In genomic region chr2:237968048-237968862, GRCh38 we compare ENCODE assay signal across 9 cellular contexts. TPM values are rescaled to one million over a fixed set of nuclear protein-coding genes. Genes with fewer than 3 reads are reported as not detected.
A peak's percentile ranks its signal among the peaks of the same experiment; 100 is the strongest.
DNase-seq lines count a peak whose midpoint lies in the region; ATAC-seq, FAIRE-seq and TF ChIP-seq lines count a peak whose summit lies in the region.
"Had no signal": no experiment of that assay in that cellular context is flagged by ENCODE, and none has a peak within 500 bp of the region (broad histone marks: within the 10 kb centered on the region; RNA-seq: fewer than 3 reads in every experiment).

No MANE protein-coding gene starts in this region.

- H3K9me2 ChIP-seq in Karpas-422 (replicated peaks; ENCODE audit: insufficient read depth, low read length), result no peaks in the 10 kb centered on the region

- H3K9ac ChIP-seq in Karpas-422 (ENCODE audit: low read length) (peak overlapping the region; percentile 83), endothelial cell of umbilical vein (replicated peaks; ENCODE audit: extremely low read depth, insufficient read depth, low read length) (no peak overlapping the region), stomach smooth muscle (ENCODE audit: low read length in 2 of 2) (peak overlapping the region; percentile 70 to 82)

- H3K36me3 ChIP-seq in Karpas-422 (ENCODE audit: insufficient read depth, low read length) (no peaks in the 10 kb centered on the region), endothelial cell of umbilical vein (ENCODE audit: control insufficient read depth in 2 of 2, extremely low read depth in 1 of 2, insufficient read depth in 2 of 2, low read length in 2 of 2) (no peaks in the 10 kb centered on the region), stomach smooth muscle (ENCODE audit: control insufficient read depth in 2 of 2, insufficient read depth in 2 of 2, low read length in 2 of 2) (peaks cover 0 to 3% of the 10 kb centered on the region in 2 donors)

- H3K9me3 ChIP-seq in Karpas-422 (ENCODE audit: low read length), result no peaks in the 10 kb centered on the region
- H3K9me3 ChIP-seq in endothelial cell of umbilical vein (replicated peaks; ENCODE audit: control insufficient read depth, insufficient read depth, low read length), result no peaks in the 10 kb centered on the region
- no peaks in the 10 kb centered on the region for H3K9me3 ChIP-seq in mononuclear cell (ENCODE audit: low read depth, low read length)
- H3K9me3 ChIP-seq in stomach smooth muscle (ENCODE audit: control insufficient read depth in 2 of 2, low read length in 2 of 2), result no peaks in the 10 kb centered on the region

- no peaks in the 10 kb centered on the region for H3K27me3 ChIP-seq in Karpas-422 (ENCODE audit: low read length)
- no peaks in the 10 kb centered on the region for H3K27me3 ChIP-seq in endothelial cell of umbilical vein (ENCODE audit: control insufficient read depth in 2 of 2, insufficient read depth in 2 of 2, low read length in 2 of 2)
- H3K27me3 ChIP-seq in mononuclear cell (ENCODE audit: insufficient read depth, low read length), result no peaks in the 10 kb centered on the region
- no peaks in the 10 kb centered on the region for H3K27me3 ChIP-seq in stomach smooth muscle (ENCODE audit: control insufficient read depth in 1 of 2, insufficient read depth in 2 of 2, low read length in 2 of 2)

- dilution Hi-C loops in endothelial cell of umbilical vein (cut with MboI; ENCODE audit: extremely low pct_ligation_motif_present, low sequenced_read_pairs), result no loop called here

- H3K79me2 ChIP-seq in Karpas-422 (ENCODE audit: low read length) (peaks cover 56% of the 10 kb centered on the region), endothelial cell of umbilical vein (ENCODE audit: control insufficient read depth, insufficient read depth, low read length) (peaks cover 46% of the 10 kb centered on the region)

- ATAC-seq in GM21423 (IDR thresholded peaks at IDR 0.05; ENCODE audit: unreplicated experiment), result peak; percentile 42

- peak; percentile 23 for DNase-seq in Caki2 (ENCODE audit: low read depth)
- DNase-seq in Karpas-422, result peak; percentile 84
- DNase-seq in activated CD4-positive, alpha-beta T cell treated with anti-CD3 and anti-CD28 coated beads, Interleukin-2, amount 50 U/mL, for 48 hours, result peak; percentile 41 to 55
- peak; percentile 17 for DNase-seq in endothelial cell of umbilical vein (ENCODE audit: low read depth, low spot score)
- DNase-seq in NK-92 (lab: John Stamatoyannopoulos, UW; ENCODE audit: unreplicated experiment), result no peak

- H3K4me1 ChIP-seq in Karpas-422 (ENCODE audit: low read length) (peaks cover 40% of the 10 kb centered on the region), endothelial cell of umbilical vein (ENCODE audit: control insufficient read depth, extremely low read depth, insufficient read depth, low read length) (peaks cover 10% of the 10 kb centered on the region), mononuclear cell (ENCODE audit: insufficient read depth, low read length) (peaks cover 57% of the 10 kb centered on the region), stomach smooth muscle (ENCODE audit: control insufficient read depth, insufficient read depth, low read length) (peaks cover 32% of the 10 kb centered on the region)

- H4K20me1 ChIP-seq in Karpas-422 (ENCODE audit: insufficient read depth, low read depth, low read length) (peaks cover 26% of the 10 kb centered on the region), endothelial cell of umbilical vein (replicated peaks; ENCODE audit: control insufficient read depth, extremely low read depth, insufficient read depth, low read length) (no peaks in the 10 kb centered on the region)

- no peak overlapping the region for H2AFZ ChIP-seq in Karpas-422 (ENCODE audit: low read length)
- H2AFZ ChIP-seq in endothelial cell of umbilical vein (ENCODE audit: low read depth, low read length), result no peak overlapping the region

- intact Hi-C loops in endothelial cell of umbilical vein (cut with micrococcal nuclease), result loop anchor here (5.0 to 10.0 kb wide), 2 partner anchors 277 to 294 kb away; partner anchors contain the start of gene HES6

- no peaks in the 10 kb centered on the region for H3K9me1 ChIP-seq in endothelial cell of umbilical vein (replicated peaks; ENCODE audit: control insufficient read depth, extremely low read depth, insufficient read depth, low read length)

- in situ Hi-C loops in Caki2 (cut with HindIII; ENCODE audit: low pct_unique_long_range_greater_than_20kb, low sequenced_read_pairs), result no loop called here

- TSS peak; percentile 25 for BruUV-seq in endothelial cell of umbilical vein (replicated peaks; lab: Mats Ljungman, UMichigan)

- peak; percentile 31 for FAIRE-seq in endothelial cell of umbilical vein (lab: Jason Lieb, UNC)
- FAIRE-seq: TTC549 had no signal

- TF ChIP-seq POLR2A in endothelial cell of umbilical vein (IDR thresholded peaks at IDR 0.05; ENCODE audit: low read depth, low read length), result peak; percentile 14

- H3K4me2 ChIP-seq in Karpas-422 (ENCODE audit: low read depth, low read length, poor library complexity, severe bottlenecking) (peak overlapping the region; percentile 94), endothelial cell of umbilical vein (ENCODE audit: insufficient read depth, low read length) (peak overlapping the region; percentile 76)

- H3K27ac ChIP-seq in Karpas-422 (ENCODE audit: low read length), result no peak overlapping the region; the same call in 1 of the 2 replicates
- H3K27ac ChIP-seq in endothelial cell of umbilical vein (ENCODE audit: insufficient read depth, low read depth, low read length), result no peak overlapping the region
- no peak overlapping the region for H3K27ac ChIP-seq in stomach smooth muscle (ENCODE audit: low read length)

- TF ChIP-seq CTCF in endothelial cell of umbilical vein (IDR thresholded peaks at IDR 0.05; ENCODE audit: extremely low read depth in 1 of 2, insufficient read depth in 1 of 2, low read depth in 1 of 2, low read length in 2 of 2), result no peak

- H3K4me3 ChIP-seq in Karpas-422 (ENCODE audit: low read length) (peak overlapping the region; percentile 87), endothelial cell of umbilical vein (replicated peaks in 1 of 3; ENCODE audit: insufficient read depth in 1 of 3, low read depth in 1 of 3, low read length in 3 of 3) (peak overlapping the region in 2 of 3 experiments; percentile 49 to 65), mononuclear cell (ENCODE audit: low read length) (peak overlapping the region; percentile 55), stomach smooth muscle (ENCODE audit: low read length in 2 of 2) (peak overlapping the region; percentile 76 to 85)

- CTCF ChIA-PET in endothelial cell of umbilical vein (lab: Charles Lee), result no interaction called here

- POLR2A ChIA-PET in endothelial cell of umbilical vein (lab: Charles Lee), result no interaction called here

TF ChIP-seq in endothelial cell of umbilical vein, 7 proteins besides CTCF, POLR2A, EP300 and RAD21:
- TF ChIP-seq JUN (IDR thresholded peaks at IDR 0.05; ENCODE audit: borderline replicate concordance, insufficient read depth, insufficient read length, low read depth) (no peak), GATA2 (IDR thresholded peaks at IDR 0.05; ENCODE audit: insufficient read depth, insufficient read length, low read depth, low read length) (no peak), FOS (IDR thresholded peaks at IDR 0.05; ENCODE audit: borderline replicate concordance, insufficient read depth, low read length) (no peak), MYC (IDR thresholded peaks at IDR 0.05; ENCODE audit: low read depth, low read length) (no peak), POLR2AphosphoS5 (IDR thresholded peaks at IDR 0.05; ENCODE audit: insufficient read depth, low read depth, low read length) (no peak), EZH2 (IDR thresholded peaks at IDR 0.05; ENCODE audit: borderline replicate concordance, low read depth, low read length, severe bottlenecking) (no peak), MAX (IDR thresholded peaks at IDR 0.05; ENCODE audit: insufficient read depth, insufficient read length) (no peak)

RNA-seq across cellular contexts. Expression of gene UBE2F, which starts 1.4 kb away (rescaled TPM):
- 36.6 and 80.4 TPM in 2 replicates for total RNA-seq in Caki2 (2014; rRNA removed; shearing (Covaris generic); ENCODE audit: low replicate concordance)
- 52.2 and 63.3 TPM in 2 replicates for total RNA-seq in Karpas-422 (2014; rRNA removed; shearing (Covaris generic); ENCODE audit: low replicate concordance)
- total RNA-seq in endothelial cell of umbilical vein (42.3 and 47.4 TPM in 2 replicates), mononuclear cell (80.8 TPM)
- polyA plus RNA-seq in endothelial cell of umbilical vein, result 31.6 and 45.6 TPM in 2 replicates
- polyA plus RNA-seq in endothelial cell of umbilical vein (2011; cell fraction: cytosol; rRNA removed), result 52.3 and 57.1 TPM in 2 replicates
- polyA plus RNA-seq in endothelial cell of umbilical vein (2011; cell fraction: nucleus; rRNA removed), result 21.3 and 25.7 TPM in 2 replicates
- 57.7 and 58.4 TPM in 2 replicates for polyA plus RNA-seq in endothelial cell of umbilical vein (2012)
- polyA minus RNA-seq in endothelial cell of umbilical vein, result 12.1 and 18.9 TPM in 2 replicates
- polyA minus RNA-seq in endothelial cell of umbilical vein (2011; cell fraction: cytosol; rRNA and poly(A)+ RNA removed), result 13.7 TPM
- 13.8 and 13.9 TPM in 2 replicates for polyA minus RNA-seq in endothelial cell of umbilical vein (2011; cell fraction: nucleus; rRNA and poly(A)+ RNA removed)
